In the genomic region with DNA sequence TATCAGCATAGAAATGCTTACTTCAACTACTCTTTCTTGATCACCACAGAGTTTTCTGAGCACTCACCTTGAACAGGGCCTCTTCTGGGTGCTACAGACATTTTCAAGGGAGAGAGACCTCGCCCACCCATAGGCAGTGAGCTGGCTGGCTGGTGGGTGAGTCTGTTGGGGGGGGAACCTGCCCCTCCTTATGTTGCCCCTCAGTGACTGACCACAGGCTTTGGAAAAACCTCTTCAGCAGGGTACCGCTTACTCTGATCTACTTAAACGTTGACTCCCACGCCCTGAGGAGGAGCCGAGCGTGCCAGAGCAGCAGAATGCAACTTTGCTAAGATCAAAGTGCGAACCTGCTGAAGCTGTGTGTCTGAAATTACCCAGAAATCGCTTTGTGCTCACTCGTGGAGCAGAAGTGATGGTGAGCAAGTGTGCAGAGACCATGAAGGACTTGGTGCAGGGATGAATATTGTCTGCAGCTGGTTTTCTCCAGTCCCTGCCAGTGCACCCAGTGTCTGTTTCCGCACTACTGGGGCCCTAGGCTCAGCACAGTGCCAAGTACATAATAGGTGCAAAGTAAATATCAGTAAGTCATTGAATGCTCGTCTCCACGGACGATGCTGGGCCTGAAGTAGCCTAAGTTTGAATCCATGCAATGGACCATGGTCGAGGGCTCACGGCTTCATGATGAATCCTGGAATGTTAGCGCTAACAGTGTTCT, we compare ENCODE assay signal across 10 cellular contexts.
A peak's percentile ranks its signal among the peaks of the same experiment; 100 is the strongest.
DNase-seq lines count a peak whose midpoint lies in the region; ATAC-seq and TF ChIP-seq lines count a peak whose summit lies in the region.
"Had no signal": no experiment of that assay in that cellular context is flagged by ENCODE, and none has a peak within 500 bp of the region (broad histone marks: within the 10 kb centered on the region; RNA-seq: fewer than 3 reads in every experiment).

No MANE protein-coding gene starts in this region.

- H3K36me3 Mint-ChIP-seq in CD8-positive, alpha-beta memory T cell: peaks cover 0 to 6% (median 3%) of the 10 kb centered on the region in 3 donors
- peaks cover 3% of the 10 kb centered on the region; the same call in 1 of the 2 replicates for H3K36me3 Mint-ChIP-seq in WTC11
- H3K36me3 Mint-ChIP-seq in activated naive CD4-positive, alpha-beta T cell treated with anti-CD3 and anti-CD28 coated beads, Interleukin-2, amount 50 U/mL, for 24 hours: no peaks in the 10 kb centered on the region

- H3K4me3 ChIP-seq in CD8-positive, alpha-beta memory T cell (ENCODE audit: low read length): peak overlapping the region; percentile 4
- no peak overlapping the region for H3K4me3 ChIP-seq in esophagus squamous epithelium
- H3K4me3 ChIP-seq: suprapubic skin had no signal

- H3K4me1 ChIP-seq in CD8-positive, alpha-beta memory T cell (ENCODE audit: insufficient read depth, low read length): peaks cover 54% of the 10 kb centered on the region
- H3K4me1 ChIP-seq in esophagus squamous epithelium: peaks cover 0 to 17% (median 12%) of the 10 kb centered on the region in 3 donors

- POLR2A ChIA-PET in CD8-positive, alpha-beta memory T cell (lab: Charles Lee): no interaction called here
- POLR2A ChIA-PET in WTC11 (lab: Charles Lee): no interaction called here

- H3K36me3 ChIP-seq in CD8-positive, alpha-beta memory T cell (ENCODE audit: insufficient read depth, low read length): no peaks in the 10 kb centered on the region
- H3K36me3 ChIP-seq in esophagus squamous epithelium: no peaks in the 10 kb centered on the region
- H3K36me3 ChIP-seq: suprapubic skin had no signal

- TF ChIP-seq POLR2A in esophagus squamous epithelium (IDR thresholded peaks at IDR 0.05): no peak

- no peak for ATAC-seq in WTC11
- ATAC-seq in HG02981 (IDR thresholded peaks at IDR 0.05; ENCODE audit: unreplicated experiment): no peak
- ATAC-seq in HG03354 (IDR thresholded peaks at IDR 0.05; ENCODE audit: poor library complexity, severe bottlenecking, unreplicated experiment): no peak

- H3K4me1 Mint-ChIP-seq in CD8-positive, alpha-beta memory T cell: peaks cover 56 to 69% (median 61%) of the 10 kb centered on the region in 3 donors
- peaks cover 41% of the 10 kb centered on the region for H3K4me1 Mint-ChIP-seq in WTC11
- H3K4me1 Mint-ChIP-seq in activated naive CD4-positive, alpha-beta T cell treated with anti-CD3 and anti-CD28 coated beads, Interleukin-2, amount 50 U/mL, for 24 hours: peaks cover 68% of the 10 kb centered on the region

- peak overlapping the region in 5 of 7 donors; percentile 9 to 78 (median 46) for H3K4me3 Mint-ChIP-seq in CD8-positive, alpha-beta memory T cell
- H3K4me3 Mint-ChIP-seq in WTC11: no peak overlapping the region
- peak overlapping the region; percentile 64 for H3K4me3 Mint-ChIP-seq in activated naive CD4-positive, alpha-beta T cell treated with anti-CD3 and anti-CD28 coated beads, Interleukin-2, amount 50 U/mL, for 24 hours

- no peaks in the 10 kb centered on the region for H3K27me3 ChIP-seq in CD8-positive, alpha-beta memory T cell (ENCODE audit: insufficient read depth, low read length, poor library complexity, severe bottlenecking)
- no peaks in the 10 kb centered on the region for H3K27me3 ChIP-seq in esophagus squamous epithelium
- H3K27me3 ChIP-seq: suprapubic skin had no signal

- peak overlapping the region; percentile 66 to 92 (median 86) for H3K27ac Mint-ChIP-seq in CD8-positive, alpha-beta memory T cell
- H3K27ac Mint-ChIP-seq in WTC11: no peak overlapping the region
- H3K27ac Mint-ChIP-seq in activated naive CD4-positive, alpha-beta T cell treated with anti-CD3 and anti-CD28 coated beads, Interleukin-2, amount 50 U/mL, for 24 hours: peak overlapping the region; percentile 84

- intact Hi-C loops in esophagus squamous epithelium (cut with DNase I): no loop called here

- CTCF ChIA-PET in CD8-positive, alpha-beta memory T cell (lab: Charles Lee): interaction anchor here (1.2 kb wide), 1 partner anchor 9 kb away, joined by 3 read pairs; no protein-coding TSS in a partner anchor
- CTCF ChIA-PET in WTC11 (lab: Charles Lee): no interaction called here

- 89 to 93% methylated on average over 8 to 11 of the region's 16 CpGs for WGBS in esophagus squamous epithelium, 2 donors

- H3K9me3 ChIP-seq in CD8-positive, alpha-beta memory T cell (ENCODE audit: low read length): no peaks in the 10 kb centered on the region
- H3K9me3 ChIP-seq in esophagus squamous epithelium: no peaks in the 10 kb centered on the region
- H3K9me3 ChIP-seq: suprapubic skin had no signal

- H3K27me3 Mint-ChIP-seq in CD8-positive, alpha-beta memory T cell: peaks cover 0 to 2% of the 10 kb centered on the region in 2 donors
- no peaks in the 10 kb centered on the region; the same call in 1 of the 2 replicates for H3K27me3 Mint-ChIP-seq in WTC11 (ENCODE audit: low read depth)
- H3K27me3 Mint-ChIP-seq in activated naive CD4-positive, alpha-beta T cell treated with anti-CD3 and anti-CD28 coated beads, Interleukin-2, amount 50 U/mL, for 24 hours: no peaks in the 10 kb centered on the region

- peak in 1 of 5 donors; percentile 50 for DNase-seq in CD8-positive, alpha-beta memory T cell
- DNase-seq in WTC11 (ENCODE audit: low spot score) (no peak), esophagus squamous epithelium (lab: John Stamatoyannopoulos, UW) (no peak), 8988T (no peak)
- peak; percentile 41 to 60 for DNase-seq in stimulated activated CD4-positive, alpha-beta T cell treated with anti-CD3 and anti-CD28 coated beads, Interleukin-15, amount 100 ng/mL, for 48 hours (ENCODE audit: low read depth in 2 of 2)
- DNase-seq: HCEC 1CT had no signal

- no peak overlapping the region for H3K27ac ChIP-seq in CD8-positive, alpha-beta memory T cell (ENCODE audit: low read depth, low read length)
- H3K27ac ChIP-seq in esophagus squamous epithelium: no peak overlapping the region
- H3K27ac ChIP-seq: suprapubic skin had no signal

- TF ChIP-seq CTCF in WTC11 (IDR thresholded peaks at IDR 0.05) (no peak), esophagus squamous epithelium (IDR thresholded peaks at IDR 0.05) (no peak)

- peaks cover 0 to 2% (median 0%) of the 10 kb centered on the region in 5 donors for H3K9me3 Mint-ChIP-seq in CD8-positive, alpha-beta memory T cell
- H3K9me3 Mint-ChIP-seq in WTC11: no peaks in the 10 kb centered on the region
- H3K9me3 Mint-ChIP-seq in activated naive CD4-positive, alpha-beta T cell treated with anti-CD3 and anti-CD28 coated beads, Interleukin-2, amount 50 U/mL, for 24 hours: no peaks in the 10 kb centered on the region

TF ChIP-seq in WTC11, 78 proteins besides CTCF, POLR2A, EP300 and RAD21:
- TF ChIP-seq, protein P1, sequence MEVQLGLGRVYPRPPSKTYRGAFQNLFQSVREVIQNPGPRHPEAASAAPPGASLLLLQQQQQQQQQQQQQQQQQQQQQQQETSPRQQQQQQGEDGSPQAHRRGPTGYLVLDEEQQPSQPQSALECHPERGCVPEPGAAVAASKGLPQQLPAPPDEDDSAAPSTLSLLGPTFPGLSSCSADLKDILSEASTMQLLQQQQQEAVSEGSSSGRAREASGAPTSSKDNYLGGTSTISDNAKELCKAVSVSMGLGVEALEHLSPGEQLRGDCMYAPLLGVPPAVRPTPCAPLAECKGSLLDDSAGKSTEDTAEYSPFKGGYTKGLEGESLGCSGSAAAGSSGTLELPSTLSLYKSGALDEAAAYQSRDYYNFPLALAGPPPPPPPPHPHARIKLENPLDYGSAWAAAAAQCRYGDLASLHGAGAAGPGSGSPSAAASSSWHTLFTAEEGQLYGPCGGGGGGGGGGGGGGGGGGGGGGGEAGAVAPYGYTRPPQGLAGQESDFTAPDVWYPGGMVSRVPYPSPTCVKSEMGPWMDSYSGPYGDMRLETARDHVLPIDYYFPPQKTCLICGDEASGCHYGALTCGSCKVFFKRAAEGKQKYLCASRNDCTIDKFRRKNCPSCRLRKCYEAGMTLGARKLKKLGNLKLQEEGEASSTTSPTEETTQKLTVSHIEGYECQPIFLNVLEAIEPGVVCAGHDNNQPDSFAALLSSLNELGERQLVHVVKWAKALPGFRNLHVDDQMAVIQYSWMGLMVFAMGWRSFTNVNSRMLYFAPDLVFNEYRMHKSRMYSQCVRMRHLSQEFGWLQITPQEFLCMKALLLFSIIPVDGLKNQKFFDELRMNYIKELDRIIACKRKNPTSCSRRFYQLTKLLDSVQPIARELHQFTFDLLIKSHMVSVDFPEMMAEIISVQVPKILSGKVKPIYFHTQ (CRISPR knock-in tag; IDR thresholded peaks at IDR 0.05): no peak
- no peak for TF ChIP-seq JUN (CRISPR knock-in tag; IDR thresholded peaks at IDR 0.05)
- TF ChIP-seq GABPB1 (CRISPR knock-in tag; IDR thresholded peaks at IDR 0.05): 0 out of 2 replicates have a peak, but pooled peaks have one; percentile 32

Comparison
In these comparisons a context has a peak if more than half of its experiments do, and no peak if none do; other contexts are left out.
1. DNase-seq: peak in stimulated activated CD4-positive, alpha-beta T cell treated with anti-CD3 and anti-CD28 coated beads, Interleukin-15, amount 100 ng/mL, for 48 hours (2 of 2); none in WTC11 (single experiment), esophagus squamous epithelium (single experiment) and 8988T (single experiment).